22 cellular contexts compared by ENCODE assay signal in the genomic region with DNA sequence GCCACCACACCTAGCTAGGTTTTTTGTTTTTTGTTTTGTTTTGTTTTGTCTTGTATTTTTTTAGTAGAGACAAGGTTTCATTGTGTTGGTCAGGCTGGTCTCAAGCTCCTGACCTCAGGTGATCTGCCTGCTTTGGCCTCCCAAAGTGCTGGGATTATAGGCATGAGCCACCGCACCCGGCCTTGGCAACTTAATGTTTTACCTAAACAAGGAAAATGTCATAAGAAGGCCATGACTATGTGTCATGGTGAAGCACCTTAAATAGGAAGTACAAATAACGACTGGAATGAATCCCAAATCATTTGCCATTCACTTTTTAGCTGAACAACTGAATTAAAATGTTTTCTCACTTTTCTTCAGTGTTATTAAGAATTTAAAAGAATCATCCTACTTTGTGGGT.
"Had no signal": no experiment of that assay in that cellular context is flagged by ENCODE, and none has a peak within 500 bp of the region (broad histone marks: within the 10 kb centered on the region; RNA-seq: fewer than 3 reads in every experiment).

No MANE protein-coding gene starts in this region.

- H3K36me3 ChIP-seq: colonic mucosa, esophagus muscularis mucosa, esophagus squamous epithelium, gastrocnemius medialis, gastroesophageal sphincter, heart left ventricle had no signal

- H3K27ac ChIP-seq: colonic mucosa, coronary artery, dorsolateral prefrontal cortex, epithelial cell of prostate, esophagus muscularis mucosa, esophagus squamous epithelium, foreskin keratinocyte, gastrocnemius medialis, gastroesophageal sphincter, heart left ventricle had no signal

- H3K4me3 ChIP-seq: colonic mucosa, coronary artery, dorsolateral prefrontal cortex, esophagus muscularis mucosa, esophagus squamous epithelium, gastrocnemius medialis, gastroesophageal sphincter, heart left ventricle had no signal

- ATAC-seq: effector memory CD8-positive, alpha-beta T cell; esophagus mucosa; foreskin keratinocyte; gastrocnemius medialis; gastroesophageal sphincter; heart left ventricle had no signal

- H3K9me3 ChIP-seq: colonic mucosa, esophagus muscularis mucosa, esophagus squamous epithelium, gastrocnemius medialis, gastroesophageal sphincter, heart left ventricle had no signal

- DNase-seq: colonic mucosa; cortex of kidney; dermis blood vessel endothelial cell; dorsolateral prefrontal cortex; effector CD4-positive, alpha-beta T cell; effector CD8-positive, alpha-beta T cell; effector memory CD4-positive, alpha-beta T cell; effector memory CD8-positive, alpha-beta T cell; endodermal cell; erythroblast; esophagus squamous epithelium; foreskin fibroblast; foreskin keratinocyte; gastrocnemius medialis; glutamatergic neuron; head of caudate nucleus; heart left ventricle had no signal

- H3K4me1 ChIP-seq: colonic mucosa, esophagus squamous epithelium, foreskin keratinocyte, gastrocnemius medialis had no signal

- H3K27me3 ChIP-seq: colonic mucosa, dorsolateral prefrontal cortex, esophagus muscularis mucosa, esophagus squamous epithelium, foreskin keratinocyte, gastrocnemius medialis, gastroesophageal sphincter, heart left ventricle had no signal
